Comparison of ENCODE assay signal across 23 cellular contexts in genomic region chr6:16918586-16918985, GRCh38.
"Had no signal": no experiment of that assay in that cellular context is flagged by ENCODE, and none has a peak within 500 bp of the region (broad histone marks: within the 10 kb centered on the region; RNA-seq: fewer than 3 reads in every experiment).

No MANE protein-coding gene starts in this region.

- H3K27ac ChIP-seq: adrenal gland, colonic mucosa, esophagus muscularis mucosa, right atrium auricular region, transverse colon, vagina had no signal

- DNase-seq: activated CD4-positive, alpha-beta T cell treated with anti-CD3 and anti-CD28 coated beads, Interleukin-2, amount 10 ng/mL, durations not matched to agents 24 days and 14 days; activated CD4-positive, CD25-positive, alpha-beta regulatory T cell; activated CD8-positive, alpha-beta memory T cell treated with anti-CD3 and anti-CD28 coated beads, Interleukin-2, amount 50 U/mL, for 4 hours; activated CD8-positive, alpha-beta T cell treated with anti-CD3 and anti-CD28 coated beads, Interleukin-2, amount 10 ng/mL, durations not matched to agents 7 days and 5 days; activated effector memory CD4-positive, alpha-beta T cell treated with anti-CD3 and anti-CD28 coated beads, Interleukin-2, amount 50 U/mL, for 16 hours; activated T-cell treated with anti-CD3 and anti-CD28 coated beads, Interleukin-2, amount 50 U/mL, for 48 hours; adrenal gland; central memory CD4-positive, alpha-beta T cell; colonic mucosa; foreskin fibroblast; glutamatergic neuron; hypothalamus; left ventricle myocardium superior; occipital lobe; small intestine; stimulated activated CD4-positive, alpha-beta T cell treated with anti-CD3 and anti-CD28 coated beads, Interleukin-4, amount 100 ng/mL, for 24 hours; stimulated activated naive CD4-positive, alpha-beta T cell treated with Interleukin-2 at 50 U/mL for 16 hours; substantia nigra; transverse colon had no signal

- ATAC-seq: activated CD8-positive, alpha-beta T cell treated with anti-CD3 and anti-CD28 coated beads, Interleukin-2, amount 10 ng/mL, durations not matched to agents 7 days and 5 days; left ventricle myocardium superior; natural killer cell treated with Interleukin-12 subunit alpha and Interleukin-12 subunit beta and Interleukin-15 and Interleukin-18, amount 100 ng/mL, for 72 hours had no signal

- H3K4me3 ChIP-seq: adrenal gland, colonic mucosa, esophagus muscularis mucosa, right atrium auricular region, transverse colon, vagina had no signal

- H3K27me3 ChIP-seq: adrenal gland, esophagus muscularis mucosa, right atrium auricular region, vagina had no signal
